1 cellular context compared by ENCODE assay signal in the genomic region with DNA sequence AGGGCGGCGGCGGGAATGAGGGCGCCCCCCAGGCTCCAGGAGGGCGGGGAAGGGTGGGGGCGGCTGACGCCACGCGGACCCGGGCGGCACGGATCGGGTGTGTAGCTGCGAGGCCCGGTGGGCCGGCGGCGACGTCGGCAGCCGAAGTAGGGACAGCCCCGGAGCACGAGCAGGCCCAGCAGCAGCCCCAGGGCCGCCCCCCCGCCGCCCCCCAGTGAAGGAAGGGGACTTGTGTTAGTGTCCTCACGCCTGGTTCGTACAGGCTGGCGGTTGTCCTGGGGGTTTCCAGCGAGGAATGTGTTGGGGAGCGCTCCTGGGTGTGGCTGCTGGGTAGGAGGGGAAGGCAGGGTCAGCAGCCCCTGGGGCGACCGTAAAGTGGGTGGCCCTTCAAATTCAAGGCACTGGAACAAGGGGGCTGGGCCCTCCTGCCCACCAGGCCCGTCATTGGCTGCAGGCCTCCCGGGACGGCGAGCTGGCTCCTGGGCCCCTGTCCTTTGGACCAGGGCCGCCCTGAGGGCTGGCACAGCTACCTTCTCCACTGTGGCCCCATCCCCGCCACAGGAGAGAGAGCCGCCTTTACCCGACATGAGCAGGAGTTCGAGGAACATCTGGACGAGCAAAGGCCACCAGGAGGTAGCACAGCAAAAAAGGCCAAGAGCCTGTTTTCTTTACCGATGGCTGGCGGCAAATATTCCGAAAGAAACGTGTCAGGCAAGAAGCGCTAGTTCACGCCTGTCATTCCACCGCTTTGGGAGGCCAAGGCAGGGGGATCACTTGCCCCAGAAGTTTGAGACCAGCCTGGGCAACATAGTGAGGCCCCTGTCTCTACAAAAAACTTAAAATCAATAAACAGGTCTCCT.
TF ChIP-seq lines count a peak whose summit lies in the region.

No MANE protein-coding gene starts in this region.

TF ChIP-seq in IMR-90, 13 proteins besides CTCF, POLR2A, EP300 and RAD21:
- TF ChIP-seq RCOR1 (IDR thresholded peaks at IDR 0.05; ENCODE audit: insufficient replicate concordance, low read length) (no peak), FOS (IDR thresholded peaks at IDR 0.05; ENCODE audit: low read depth, low read length) (no peak)
